14 cellular contexts compared by ENCODE assay signal in genomic region chr11:13889566-13890214, GRCh38.
DNase-seq lines count a peak whose midpoint lies in the region; TF ChIP-seq lines count a peak whose summit lies in the region.
"Had no signal": no experiment of that assay in that cellular context is flagged by ENCODE, and none has a peak within 500 bp of the region (broad histone marks: within the 10 kb centered on the region; RNA-seq: fewer than 3 reads in every experiment).

No MANE protein-coding gene starts in this region.

- no peaks in the 10 kb centered on the region for H3K27me3 Mint-ChIP-seq in activated naive CD8-positive, alpha-beta T cell treated with anti-CD3 and anti-CD28 coated beads for 36 hours
- H3K27me3 Mint-ChIP-seq: activated CD4-positive, alpha-beta T cell treated with anti-CD3 and anti-CD28 coated beads for 36 hours had no signal

- DNase-seq in Caki2 (ENCODE audit: low read depth) = peak; percentile 80
- DNase-seq in NCI-H1105 treated with DMSO at 0.1 percent for 48 hours (lab: John Stamatoyannopoulos, UW) = peak; percentile 99
- DNase-seq in NCI-H510A (lab: John Stamatoyannopoulos, UW) = peak; percentile 24
- DNase-seq in astrocyte of the hippocampus (ENCODE audit: low read depth, low spot score) = peak; percentile 19
- DNase-seq in NK-92 treated with Interleukin-12 subunit alpha and Interleukin-12 subunit beta, amount 100 ng/mL, for 24 hours (lab: John Stamatoyannopoulos, UW) = no peak
- DNase-seq in activated CD4-positive, CD25-positive, alpha-beta regulatory T cell treated with anti-CD3 and anti-CD28 coated beads, Interleukin-2, amount 50 U/mL, for 72 hours = no peak
- no peak for DNase-seq in WERI-Rb-1
- no peak for DNase-seq in activated naive CD8-positive, alpha-beta T cell treated with anti-CD3 and anti-CD28 coated beads for 36 hours
- DNase-seq: activated CD4-positive, alpha-beta T cell treated with anti-CD3 and anti-CD28 coated beads for 36 hours; activated gamma-delta T cell treated with Interleukin-2 at 50 U/mL for 16 hours; Caco-2; HCEC 1CT; stimulated activated CD4-positive, alpha-beta T cell treated with anti-CD3 and anti-CD28 coated beads, Interleukin-1b, Interleukin-23, amount 100 ng/mL, for 48 hours had no signal

- H3K4me3 ChIP-seq in WERI-Rb-1 (ENCODE audit: low read depth, low read length) = no peak overlapping the region
- H3K4me3 ChIP-seq: SJSA1 had no signal

- H3K4me1 Mint-ChIP-seq in activated naive CD8-positive, alpha-beta T cell treated with anti-CD3 and anti-CD28 coated beads for 36 hours = no peaks in the 10 kb centered on the region

- no peaks in the 10 kb centered on the region for H3K36me3 ChIP-seq in WERI-Rb-1
- H3K36me3 ChIP-seq: SJSA1 had no signal

- H3K27me3 ChIP-seq in WERI-Rb-1 (ENCODE audit: insufficient read depth, low read depth, severe bottlenecking) = no peaks in the 10 kb centered on the region

- H3K36me3 Mint-ChIP-seq in activated naive CD8-positive, alpha-beta T cell treated with anti-CD3 and anti-CD28 coated beads for 36 hours = peaks cover 3% of the 10 kb centered on the region

- no peaks in the 10 kb centered on the region for H3K9me3 ChIP-seq in WERI-Rb-1 (ENCODE audit: severe bottlenecking)
- H3K9me3 ChIP-seq: Caco-2, SJSA1 had no signal

- H3K27ac ChIP-seq in WERI-Rb-1 = no peak overlapping the region
- H3K27ac ChIP-seq: SJSA1 had no signal

- TF ChIP-seq CTCF in WERI-Rb-1 (IDR thresholded peaks at IDR 0.05; ENCODE audit: low read depth, low read length) = no peak

- H3K27ac Mint-ChIP-seq in activated naive CD8-positive, alpha-beta T cell treated with anti-CD3 and anti-CD28 coated beads for 36 hours = no peak overlapping the region
- H3K27ac Mint-ChIP-seq: activated CD4-positive, alpha-beta T cell treated with anti-CD3 and anti-CD28 coated beads for 36 hours had no signal

- in situ Hi-C loops in Caki2 (cut with HindIII; ENCODE audit: low pct_unique_long_range_greater_than_20kb, low sequenced_read_pairs) = no loop called here

- no peak overlapping the region for H3K4me3 Mint-ChIP-seq in activated naive CD8-positive, alpha-beta T cell treated with anti-CD3 and anti-CD28 coated beads for 36 hours
- H3K4me3 Mint-ChIP-seq: activated CD4-positive, alpha-beta T cell treated with anti-CD3 and anti-CD28 coated beads for 36 hours had no signal

- peaks cover 3% of the 10 kb centered on the region for H3K9me3 Mint-ChIP-seq in activated naive CD8-positive, alpha-beta T cell treated with anti-CD3 and anti-CD28 coated beads for 36 hours

Comparison
In these comparisons a context has a peak if more than half of its experiments do, and no peak if none do; other contexts are left out.
1. DNase-seq: peak in Caki2 (single experiment), NCI-H1105 treated with DMSO at 0.1 percent for 48 hours (single experiment), NCI-H510A (single experiment) and astrocyte of the hippocampus (single experiment); none in NK-92 treated with Interleukin-12 subunit alpha and Interleukin-12 subunit beta, amount 100 ng/mL, for 24 hours (single experiment), activated CD4-positive, CD25-positive, alpha-beta regulatory T cell treated with anti-CD3 and anti-CD28 coated beads, Interleukin-2, amount 50 U/mL, for 72 hours (single experiment), WERI-Rb-1 (single experiment) and activated naive CD8-positive, alpha-beta T cell treated with anti-CD3 and anti-CD28 coated beads for 36 hours (single experiment).